ENCODE assay signal across 19 cellular contexts in genomic region chr1:21496886-21497285, GRCh38. TPM values are rescaled to one million over a fixed set of nuclear protein-coding genes. Genes with fewer than 3 reads are reported as not detected.
DNase-seq lines count a peak whose midpoint lies in the region; TF ChIP-seq lines count a peak whose summit lies in the region.
"Had no signal": no experiment of that assay in that cellular context is flagged by ENCODE, and none has a peak within 500 bp of the region (broad histone marks: within the 10 kb centered on the region; RNA-seq: fewer than 3 reads in every experiment).

No MANE protein-coding gene starts in this region.

- peak; percentile 51 for DNase-seq in Daoy (ENCODE audit: low read depth)
- DNase-seq in HT1080 (ENCODE audit: low read depth): peak; percentile 32
- peak; percentile 25 for DNase-seq in SK-MEL-5 (ENCODE audit: low read depth, low spot score)
- DNase-seq in mesenteric fat pad (ENCODE audit: low spot score): peak; percentile 80
- DNase-seq in DMS153 (lab: John Stamatoyannopoulos, UW): no peak
- no peak for DNase-seq in esophagus muscularis mucosa (ENCODE audit: extremely low spot score)
- DNase-seq in stimulated activated CD4-positive, alpha-beta T cell treated with anti-CD3 and anti-CD28 coated beads, Interleukin-1b, Interleukin-23, amount 100 ng/mL, for 48 hours: no peak
- no peak for DNase-seq in left ventricle myocardium inferior
- DNase-seq: ACHN; C1 segment of cervical spinal cord; Calu3; CD4-positive, alpha-beta T cell; DMS 273 treated with DMSO at 0.1 percent for 48 hours; DMS79; EL; HCEC 1CT; IMR-90 had no signal

- no peak for TF ChIP-seq POLR2A in esophagus muscularis mucosa (IDR thresholded peaks at IDR 0.05; ENCODE audit: low read depth)

- intact Hi-C loops in esophagus muscularis mucosa (cut with DNase I) (loop anchor here (10.0 kb wide), 1 partner anchor 122 kb away; no protein-coding TSS in a partner anchor), left ventricle myocardium inferior (cut with micrococcal nuclease) (no loop called here)

- H3K27me3 ChIP-seq in esophagus muscularis mucosa (peaks cover 0 to 34% (median 0%) of the 10 kb centered on the region in 4 donors), left ventricle myocardium inferior (ENCODE audit: low read depth) (peaks cover 14% of the 10 kb centered on the region)

- peaks cover 0 to 2% (median 0%) of the 10 kb centered on the region in 4 donors for H3K4me1 ChIP-seq in esophagus muscularis mucosa
- H3K4me1 ChIP-seq in left ventricle myocardium inferior: peaks cover 7% of the 10 kb centered on the region

- no peak for TF ChIP-seq CTCF in esophagus muscularis mucosa (IDR thresholded peaks at IDR 0.05)
- TF ChIP-seq CTCF in left ventricle myocardium inferior (IDR thresholded peaks at IDR 0.05; ENCODE audit: borderline replicate concordance): no peak

- no peak for TF ChIP-seq EP300 in esophagus muscularis mucosa (IDR thresholded peaks at IDR 0.05)

- no peak overlapping the region for H3K27ac ChIP-seq in esophagus muscularis mucosa (replicated peaks in 1 of 4)
- H3K27ac ChIP-seq in left ventricle myocardium inferior (replicated peaks): no peak overlapping the region

- WGBS in esophagus muscularis mucosa: 92% methylated on average over 3 of the region's 3 CpGs

- H3K36me3 ChIP-seq in esophagus muscularis mucosa (no peaks in the 10 kb centered on the region), left ventricle myocardium inferior (no peaks in the 10 kb centered on the region)

- no peak overlapping the region for H3K4me3 ChIP-seq in esophagus muscularis mucosa
- H3K4me3 ChIP-seq in left ventricle myocardium inferior: no peak overlapping the region

- H3K9me3 ChIP-seq in esophagus muscularis mucosa: no peaks in the 10 kb centered on the region
- H3K9me3 ChIP-seq in left ventricle myocardium inferior (replicated peaks): peaks cover 6% of the 10 kb centered on the region

- in situ Hi-C loops in SK-MEL-5 (cut with HindIII; ENCODE audit: low pct_unique_long_range_greater_than_20kb, low sequenced_read_pairs): no loop called here

RNA-seq across cellular contexts. Expression of gene ALPL, which starts 12.3 kb away (rescaled TPM):
- 1.4 and 2.7 TPM in 2 replicates for total RNA-seq in Daoy (2014; rRNA removed; shearing (Covaris generic))
- not detected in 2 replicates for total RNA-seq in HT1080 (2014; rRNA removed; shearing (Covaris generic))
- polyA plus RNA-seq in HT1080 (2015; cell fraction: cytosol; rRNA removed): not detected in 2 replicates
- not detected in 2 replicates for polyA plus RNA-seq in HT1080 (2015; cell fraction: nucleus; rRNA removed)
- total RNA-seq in SK-MEL-5 (2014; rRNA removed; shearing (Covaris generic)): 0.29 and 0.50 TPM in 2 replicates
- polyA plus RNA-seq in SK-MEL-5 (2015; cell fraction: cytosol; rRNA removed): 0.43 and 0.95 TPM in 2 replicates
- not detected in 2 replicates for polyA plus RNA-seq in SK-MEL-5 (2015; cell fraction: nucleus; rRNA removed)
- total RNA-seq in mesenteric fat pad: 129 TPM
- 10 to 100 TPM in 1 of 4 donors, 1 to 10 TPM in 3; 1.2 to 10.3 (median 3.8) TPM for total RNA-seq in esophagus muscularis mucosa
- 10.2 TPM for total RNA-seq in left ventricle myocardium inferior
- total RNA-seq: A172; CD4-positive, alpha-beta T cell; H4 had no signal

RNA-seq across cellular contexts. Expression of gene NBPF3, which starts 56.9 kb away (rescaled TPM):
- 9.3 and 11.6 TPM in 2 replicates for total RNA-seq in Daoy (2014; rRNA removed; shearing (Covaris generic))
- 12.3 and 13.2 TPM in 2 replicates for total RNA-seq in HT1080 (2014; rRNA removed; shearing (Covaris generic))
- polyA plus RNA-seq in HT1080 (2015; cell fraction: cytosol; rRNA removed): 7.9 and 8.4 TPM in 2 replicates
- polyA plus RNA-seq in HT1080 (2015; cell fraction: nucleus; rRNA removed): 9.6 and 10.0 TPM in 2 replicates
- 5.4 and 6.2 TPM in 2 replicates for total RNA-seq in SK-MEL-5 (2014; rRNA removed; shearing (Covaris generic))
- 4.0 and 5.2 TPM in 2 replicates for polyA plus RNA-seq in SK-MEL-5 (2015; cell fraction: cytosol; rRNA removed)
- polyA plus RNA-seq in SK-MEL-5 (2015; cell fraction: nucleus; rRNA removed): 9.3 and 13.3 TPM in 2 replicates
- total RNA-seq in mesenteric fat pad: 11.2 TPM
- 10 to 100 TPM in 2 of 4 donors, 1 to 10 TPM in 2; 5.8 to 13.1 (median 9.0) TPM for total RNA-seq in esophagus muscularis mucosa
- 5.1 TPM for total RNA-seq in left ventricle myocardium inferior

Comparison
In these comparisons a context has a peak if more than half of its experiments do, and no peak if none do; other contexts are left out.
1. DNase-seq: peak in Daoy (single experiment), HT1080 (single experiment), SK-MEL-5 (single experiment) and mesenteric fat pad (single experiment); none in DMS153 (single experiment), esophagus muscularis mucosa (single experiment), stimulated activated CD4-positive, alpha-beta T cell treated with anti-CD3 and anti-CD28 coated beads, Interleukin-1b, Interleukin-23, amount 100 ng/mL, for 48 hours (single experiment) and left ventricle myocardium inferior (single experiment).
2. RNA of gene ALPL, which starts 12.3 kb away (total RNA-seq): 129 TPM in mesenteric fat pad (single experiment); 10.2 TPM in left ventricle myocardium inferior (single experiment), 1.2 to 10.3 TPM in esophagus muscularis mucosa, 1.4 to 2.7 TPM in Daoy, 0.29 to 0.50 TPM in SK-MEL-5 and not detected in HT1080; every median in the first group is over 10 times any median in the second.